9 cellular contexts compared by ENCODE assay signal in genomic region chr15:89400121-89400996, GRCh38.
DNase-seq lines count a peak whose midpoint lies in the region; ATAC-seq and TF ChIP-seq lines count a peak whose summit lies in the region.
"Had no signal": no experiment of that assay in that cellular context is flagged by ENCODE, and none has a peak within 500 bp of the region (broad histone marks: within the 10 kb centered on the region; RNA-seq: fewer than 3 reads in every experiment).

No MANE protein-coding gene starts in this region.

- peak; percentile 16 for ATAC-seq in activated CD8-positive, alpha-beta memory T cell treated with anti-CD3 and anti-CD28 coated beads, Interleukin-2, amount 10 ng/mL, durations not matched to agents 7 days and 5 days
- ATAC-seq in HG03442 (IDR thresholded peaks at IDR 0.05; ENCODE audit: unreplicated experiment) (peak; percentile 9), psoas muscle (peak in 3 of 4 donors; percentile 10 to 30 (median 11))

- WGBS in psoas muscle, 3 donors, result 3 to 7% (median 6%) methylated on average over 29 to 58 of the region's 58 CpGs

- no peaks in the 10 kb centered on the region for H3K36me3 ChIP-seq in psoas muscle (ENCODE audit: insufficient read depth in 1 of 2, low read depth in 1 of 2)

- DNase-seq in activated CD8-positive, alpha-beta memory T cell treated with anti-CD3 and anti-CD28 coated beads, Interleukin-2, amount 10 ng/mL, durations not matched to agents 7 days and 5 days, result no peak
- no peak for DNase-seq in activated CD8-positive, alpha-beta memory T cell treated with anti-CD3 and anti-CD28 coated beads, Interleukin-2, amount 50 U/mL, for 4 hours
- DNase-seq in activated naive CD8-positive, alpha-beta T cell treated with anti-CD3 and anti-CD28 coated beads for 36 hours, result no peak
- DNase-seq in psoas muscle (no peak), NCI-H2029 (lab: John Stamatoyannopoulos, UW) (no peak), activated gamma-delta T cell (lab: John Stamatoyannopoulos, UW) (no peak), GDM1 (lab: John Stamatoyannopoulos, UW) (no peak)
- DNase-seq: DND-41 had no signal

- peaks cover 15% of the 10 kb centered on the region for H3K4me1 ChIP-seq in psoas muscle

- no peaks in the 10 kb centered on the region for H3K36me3 Mint-ChIP-seq in activated CD8-positive, alpha-beta memory T cell treated with anti-CD3 and anti-CD28 coated beads, Interleukin-2, amount 10 ng/mL, durations not matched to agents 7 days and 5 days
- H3K36me3 Mint-ChIP-seq in activated naive CD8-positive, alpha-beta T cell treated with anti-CD3 and anti-CD28 coated beads for 36 hours, result no peaks in the 10 kb centered on the region

- intact Hi-C loops in psoas muscle (cut with DNase I), result no loop called here

- no peak overlapping the region for H3K4me3 Mint-ChIP-seq in activated CD8-positive, alpha-beta memory T cell treated with anti-CD3 and anti-CD28 coated beads, Interleukin-2, amount 10 ng/mL, durations not matched to agents 7 days and 5 days
- peak overlapping the region; percentile 61 for H3K4me3 Mint-ChIP-seq in activated naive CD8-positive, alpha-beta T cell treated with anti-CD3 and anti-CD28 coated beads for 36 hours

- no peaks in the 10 kb centered on the region for H3K9me3 Mint-ChIP-seq in activated CD8-positive, alpha-beta memory T cell treated with anti-CD3 and anti-CD28 coated beads, Interleukin-2, amount 10 ng/mL, durations not matched to agents 7 days and 5 days (ENCODE audit: low read depth)
- H3K9me3 Mint-ChIP-seq in activated naive CD8-positive, alpha-beta T cell treated with anti-CD3 and anti-CD28 coated beads for 36 hours, result no peaks in the 10 kb centered on the region

- no peak overlapping the region for H3K27ac ChIP-seq in psoas muscle

- CTCF ChIA-PET in activated CD8-positive, alpha-beta memory T cell treated with anti-CD3 and anti-CD28 coated beads, Interleukin-2, amount 10 ng/mL, durations not matched to agents 7 days and 5 days (lab: Charles Lee), result interaction anchor here (0.6 to 8.6 kb wide), 14 partner anchors 8 to 193 kb away, joined by 3 to 138 read pairs (median 4); no protein-coding TSS in a partner anchor

- TF ChIP-seq CTCF in psoas muscle (IDR thresholded peaks at IDR 0.05), result no peak

- H3K9me3 ChIP-seq in psoas muscle, result no peaks in the 10 kb centered on the region

- H3K27me3 ChIP-seq in psoas muscle (ENCODE audit: insufficient read depth in 3 of 3, low read length in 2 of 3), result peaks cover 0 to 90% (median 32%) of the 10 kb centered on the region in 3 donors

- H3K27me3 Mint-ChIP-seq in activated CD8-positive, alpha-beta memory T cell treated with anti-CD3 and anti-CD28 coated beads, Interleukin-2, amount 10 ng/mL, durations not matched to agents 7 days and 5 days, result peaks cover 75% of the 10 kb centered on the region
- peaks cover 70% of the 10 kb centered on the region for H3K27me3 Mint-ChIP-seq in activated naive CD8-positive, alpha-beta T cell treated with anti-CD3 and anti-CD28 coated beads for 36 hours

- peak overlapping the region; percentile 56 for H3K4me3 ChIP-seq in psoas muscle

- no peak overlapping the region for H3K27ac Mint-ChIP-seq in activated CD8-positive, alpha-beta memory T cell treated with anti-CD3 and anti-CD28 coated beads, Interleukin-2, amount 10 ng/mL, durations not matched to agents 7 days and 5 days
- no peak overlapping the region for H3K27ac Mint-ChIP-seq in activated naive CD8-positive, alpha-beta T cell treated with anti-CD3 and anti-CD28 coated beads for 36 hours

- peaks cover 17% of the 10 kb centered on the region for H3K4me1 Mint-ChIP-seq in activated CD8-positive, alpha-beta memory T cell treated with anti-CD3 and anti-CD28 coated beads, Interleukin-2, amount 10 ng/mL, durations not matched to agents 7 days and 5 days
- peaks cover 16% of the 10 kb centered on the region for H3K4me1 Mint-ChIP-seq in activated naive CD8-positive, alpha-beta T cell treated with anti-CD3 and anti-CD28 coated beads for 36 hours
